In the genomic region with DNA sequence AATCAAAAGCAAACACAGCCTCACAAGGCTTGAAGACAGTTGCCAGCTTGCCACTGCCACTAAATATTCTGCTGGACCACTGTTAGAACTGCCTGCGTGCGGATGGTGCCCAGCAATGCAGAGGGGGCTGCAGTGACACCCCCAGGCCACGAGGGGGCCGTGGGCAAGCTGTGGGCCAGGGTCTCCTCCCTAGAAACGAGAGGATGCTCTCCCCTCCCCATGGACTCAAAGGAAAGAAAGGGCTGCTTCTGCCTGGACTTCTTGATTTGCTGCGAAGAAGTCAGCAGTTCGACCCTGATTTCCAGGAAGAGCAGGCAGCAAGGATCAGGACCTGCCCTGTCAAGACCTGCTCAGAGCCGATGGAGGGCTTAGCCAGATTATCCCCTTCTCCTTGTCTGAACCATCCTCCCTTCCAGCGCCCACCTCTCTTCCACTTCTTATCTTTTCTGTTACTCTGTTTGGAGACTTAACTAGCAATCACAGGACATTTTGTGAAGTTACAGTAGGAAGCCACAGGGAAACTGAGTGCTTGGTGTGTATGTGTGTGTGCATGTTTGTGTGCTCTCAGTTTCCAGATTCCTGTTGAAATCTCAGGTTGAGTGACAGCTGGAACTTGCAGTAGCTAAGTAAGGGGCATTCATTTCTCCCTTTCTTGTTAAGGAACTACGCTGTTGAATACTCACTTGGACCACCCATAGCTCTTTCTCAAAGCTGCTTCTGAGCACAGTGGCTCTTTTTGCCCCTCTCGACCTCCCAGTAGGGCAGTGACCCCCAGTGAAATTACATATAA, we compare ENCODE assay signal across 8 cellular contexts. TPM values are rescaled to one million over a fixed set of nuclear protein-coding genes. Genes with fewer than 3 reads are reported as not detected.
DNase-seq lines count a peak whose midpoint lies in the region; ATAC-seq and TF ChIP-seq lines count a peak whose summit lies in the region.

No MANE protein-coding gene starts in this region.

- H3K9me3 ChIP-seq in Karpas-422 (ENCODE audit: low read length) (no peaks in the 10 kb centered on the region), thoracic aorta (no peaks in the 10 kb centered on the region)

- H3K36me3 ChIP-seq in Karpas-422 (ENCODE audit: insufficient read depth, low read length) (no peaks in the 10 kb centered on the region), thoracic aorta (no peaks in the 10 kb centered on the region)

- no peak overlapping the region for H2AFZ ChIP-seq in Karpas-422 (ENCODE audit: low read length)

- H4K20me1 ChIP-seq in Karpas-422 (ENCODE audit: insufficient read depth, low read depth, low read length) = peaks cover 9% of the 10 kb centered on the region

- no peak overlapping the region for H3K9ac ChIP-seq in Karpas-422 (ENCODE audit: low read length)

- H3K27ac Mint-ChIP-seq in Calu3 (ENCODE audit: unreplicated experiment) (no peak overlapping the region), memory B cell (no peak overlapping the region)
- H3K27ac Mint-ChIP-seq in dendritic cell treated with granulocyte-macrophage colony-stimulating factor and Interleukin-4, amounts not matched to agents 40 ng/mL and 50 ng/mL, for 4 days = no peak overlapping the region

- no peaks in the 10 kb centered on the region for H3K9me2 ChIP-seq in Karpas-422 (replicated peaks; ENCODE audit: insufficient read depth, low read length)

- no peaks in the 10 kb centered on the region for H3K79me2 ChIP-seq in Karpas-422 (ENCODE audit: low read length)

- H3K27ac ChIP-seq in Karpas-422 (ENCODE audit: low read length) = no peak overlapping the region
- peak overlapping the region in 1 of 2 donors; percentile 44 for H3K27ac ChIP-seq in thoracic aorta

- H3K9me3 Mint-ChIP-seq in Calu3 (ENCODE audit: low read depth, unreplicated experiment) (no peaks in the 10 kb centered on the region), memory B cell (no peaks in the 10 kb centered on the region)
- no peaks in the 10 kb centered on the region for H3K9me3 Mint-ChIP-seq in dendritic cell treated with granulocyte-macrophage colony-stimulating factor and Interleukin-4, amounts not matched to agents 40 ng/mL and 50 ng/mL, for 4 days

- H3K4me3 ChIP-seq in Karpas-422 (ENCODE audit: low read length) (no peak overlapping the region), thoracic aorta (peak overlapping the region; percentile 93)

- H3K4me1 Mint-ChIP-seq in Calu3 (ENCODE audit: low read depth, unreplicated experiment) (no peaks in the 10 kb centered on the region), memory B cell (peaks cover 31% of the 10 kb centered on the region)
- H3K4me1 Mint-ChIP-seq in dendritic cell treated with granulocyte-macrophage colony-stimulating factor and Interleukin-4, amounts not matched to agents 40 ng/mL and 50 ng/mL, for 4 days (ENCODE audit: low read depth) = peaks cover 63% of the 10 kb centered on the region

- BruUV-seq in Calu3 (replicated peaks; lab: Mats Ljungman, UMichigan) = no TSS peak

- TF ChIP-seq CTCF in Calu3 (IDR thresholded peaks at IDR 0.05; ENCODE audit: unreplicated experiment) (peak; percentile 76), thoracic aorta (IDR thresholded peaks at IDR 0.05) (peak; percentile 91)

- H3K4me2 ChIP-seq in Karpas-422 (ENCODE audit: low read depth, low read length, poor library complexity, severe bottlenecking) = no peak overlapping the region

- H3K27me3 Mint-ChIP-seq in Calu3 (ENCODE audit: unreplicated experiment) = peaks cover 78% of the 10 kb centered on the region
- peaks cover 18% of the 10 kb centered on the region for H3K27me3 Mint-ChIP-seq in dendritic cell treated with granulocyte-macrophage colony-stimulating factor and Interleukin-4, amounts not matched to agents 40 ng/mL and 50 ng/mL, for 4 days
- H3K27me3 Mint-ChIP-seq in memory B cell = peaks cover 25% of the 10 kb centered on the region

- CTCF ChIA-PET in Calu3 (lab: Charles Lee) = interaction anchor here (0.7 to 1.8 kb wide), 3 partner anchors 11 to 382 kb away, joined by 3 to 6 read pairs (median 4); no protein-coding TSS in a partner anchor

- H3K36me3 Mint-ChIP-seq in Calu3 (ENCODE audit: insufficient read depth, unreplicated experiment) (peaks cover 6% of the 10 kb centered on the region), memory B cell (no peaks in the 10 kb centered on the region)
- peaks cover 24% of the 10 kb centered on the region for H3K36me3 Mint-ChIP-seq in dendritic cell treated with granulocyte-macrophage colony-stimulating factor and Interleukin-4, amounts not matched to agents 40 ng/mL and 50 ng/mL, for 4 days (ENCODE audit: low read depth)

- H3K4me1 ChIP-seq in Karpas-422 (ENCODE audit: low read length) = peaks cover 18% of the 10 kb centered on the region
- peaks cover 16 to 47% of the 10 kb centered on the region in 2 donors for H3K4me1 ChIP-seq in thoracic aorta (ENCODE audit: control insufficient read depth in 1 of 2, low read depth in 2 of 2)

- H3K27me3 ChIP-seq in Karpas-422 (ENCODE audit: low read length) = no peaks in the 10 kb centered on the region
- H3K27me3 ChIP-seq in thoracic aorta (replicated peaks; ENCODE audit: insufficient read depth) = no peaks in the 10 kb centered on the region

- intact Hi-C loops in Calu3 (cut with micrococcal nuclease; ENCODE audit: unreplicated experiment) = no loop called here
- intact Hi-C loops in dendritic cell treated with granulocyte-macrophage colony-stimulating factor and Interleukin-4, amounts not matched to agents 40 ng/mL and 50 ng/mL, for 4 days (cut with micrococcal nuclease) = loop anchor here (10.0 kb wide), 2 partner anchors 74 to 96 kb away; partner anchors contain the start of gene LDLRAP1

- ATAC-seq in memory B cell (ENCODE audit: low read depth) (no peak), thoracic aorta (ENCODE audit: insufficient number of reproducible peaks, low FRiP score, low read depth) (no peak)

- DNase-seq in Calu3 (peak; percentile 48), Karpas-422 (peak; percentile 67), memory B cell (ENCODE audit: low spot score in 2 of 2) (no peak), thoracic aorta (ENCODE audit: low spot score) (no peak), AG08395 (ENCODE audit: low spot score) (no peak), HCEC 1CT (no peak)
- peak; percentile 52 for DNase-seq in activated CD4-positive, alpha-beta T cell treated with anti-CD3 and anti-CD28 coated beads for 1 hour

- H3K4me3 Mint-ChIP-seq in Calu3 (ENCODE audit: low read depth, unreplicated experiment) = no peak overlapping the region
- H3K4me3 Mint-ChIP-seq in dendritic cell treated with granulocyte-macrophage colony-stimulating factor and Interleukin-4, amounts not matched to agents 40 ng/mL and 50 ng/mL, for 4 days = peak overlapping the region; percentile 88
- H3K4me3 Mint-ChIP-seq in memory B cell = peak overlapping the region; percentile 88

RNA-seq across cellular contexts. Expression of gene MAN1C1, which starts 2.7 kb away (rescaled TPM):
- 0.14 and 0.37 TPM in 2 replicates for total RNA-seq in Calu3 (2022)
- not detected in 2 replicates for total RNA-seq in Karpas-422 (2014; rRNA removed; shearing (Covaris generic); ENCODE audit: low replicate concordance)
- total RNA-seq in thoracic aorta = 10 to 100 TPM; 21.0 to 26.0 TPM

Comparison
In these comparisons a context has a peak if more than half of its experiments do, and no peak if none do; other contexts are left out.
1. DNase-seq: peak in Calu3 (single experiment), Karpas-422 (single experiment) and activated CD4-positive, alpha-beta T cell treated with anti-CD3 and anti-CD28 coated beads for 1 hour (single experiment); none in memory B cell (0 of 2), thoracic aorta (single experiment), AG08395 (single experiment) and HCEC 1CT (single experiment).
2. RNA of gene MAN1C1, which starts 2.7 kb away (total RNA-seq): 21.0 to 26.0 TPM in thoracic aorta; 0.14 to 0.37 TPM in Calu3 and not detected in Karpas-422; every median in the first group is over 10 times any median in the second.